11 cellular contexts compared by ENCODE assay signal in genomic region chr3:186053954-186054353, GRCh38. TPM values are rescaled to one million over a fixed set of nuclear protein-coding genes. Genes with fewer than 3 reads are reported as not detected.
A peak's percentile ranks its signal among the peaks of the same experiment; 100 is the strongest.
DNase-seq lines count a peak whose midpoint lies in the region; TF ChIP-seq lines count a peak whose summit lies in the region.
"Had no signal": no experiment of that assay in that cellular context is flagged by ENCODE, and none has a peak within 500 bp of the region (broad histone marks: within the 10 kb centered on the region; RNA-seq: fewer than 3 reads in every experiment).

No MANE protein-coding gene starts in this region.

- no peak for TF ChIP-seq CTCF in fibroblast of mammary gland (conservative IDR thresholded peaks at IDR 0.05; ENCODE audit: control insufficient read depth, insufficient read depth, low read depth, low read length)

- no peak overlapping the region for H3K4me3 ChIP-seq in fibroblast of mammary gland (ENCODE audit: control insufficient read depth, low read depth, low read length)

- DNase-seq in DMS 273 treated with DMSO at 0.1 percent for 48 hours (lab: John Stamatoyannopoulos, UW), result peak; percentile 42
- peak; percentile 52 for DNase-seq in NCI-H524 treated with DMSO at 0.1 percent for 48 hours (lab: John Stamatoyannopoulos, UW)
- DNase-seq in fibroblast of mammary gland (ENCODE audit: low read depth), result peak; percentile 27
- peak; percentile 48 for DNase-seq in occipital lobe (lab: John Stamatoyannopoulos, UW)
- DNase-seq in globus pallidus (ENCODE audit: low spot score), result no peak
- no peak for DNase-seq in stimulated activated CD4-positive, alpha-beta T cell treated with anti-CD3 and anti-CD28 coated beads, Interleukin-2, amount 100 ng/mL, for 48 hours
- DNase-seq in NCI-H1092 (lab: John Stamatoyannopoulos, UW), result no peak
- DNase-seq in activated naive CD4-positive, alpha-beta T cell (lab: John Stamatoyannopoulos, UW), result no peak
- DNase-seq: CD8-positive, alpha-beta memory T cell; NCI-H1694 treated with DMSO at 0.1 percent for 48 hours; stimulated activated naive CD8-positive, alpha-beta T cell treated with anti-CD3 and anti-CD28 coated beads, Interleukin-15, Interleukin-2, amounts not matched to agents 100 U/mL and 50 U/mL, for 24 hours had no signal

RNA-seq across cellular contexts. Expression of gene ETV5, which starts 54.9 kb away (rescaled TPM):
- total RNA-seq in occipital lobe, result 46.2 TPM

Comparison
In these comparisons a context has a peak if more than half of its experiments do, and no peak if none do; other contexts are left out.
1. DNase-seq: peak in DMS 273 treated with DMSO at 0.1 percent for 48 hours (single experiment), NCI-H524 treated with DMSO at 0.1 percent for 48 hours (single experiment), fibroblast of mammary gland (single experiment) and occipital lobe (single experiment); none in globus pallidus (single experiment), stimulated activated CD4-positive, alpha-beta T cell treated with anti-CD3 and anti-CD28 coated beads, Interleukin-2, amount 100 ng/mL, for 48 hours (0 of 2), NCI-H1092 (single experiment) and activated naive CD4-positive, alpha-beta T cell (0 of 4).